In the genomic region with DNA sequence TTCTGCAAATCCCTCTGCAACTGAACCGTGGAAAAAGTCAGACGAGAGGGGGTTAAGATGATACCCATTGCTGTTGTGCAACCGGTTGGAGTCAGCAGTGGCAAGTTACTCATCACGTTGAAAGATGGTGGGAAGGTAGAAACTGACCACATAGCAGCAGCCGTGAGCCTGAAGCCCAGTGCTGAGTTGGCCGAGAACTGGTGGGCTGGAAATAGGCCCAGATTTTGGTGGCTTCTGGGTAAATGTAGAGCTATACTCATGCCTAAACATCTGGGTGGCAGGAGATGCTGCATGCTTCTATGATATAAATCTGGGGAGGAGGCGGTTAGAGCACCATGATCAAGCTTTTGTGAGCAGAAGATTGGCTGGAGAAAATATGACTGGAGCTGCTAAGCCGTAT, we compare ENCODE assay signal across 22 cellular contexts.
DNase-seq lines count a peak whose midpoint lies in the region; ATAC-seq and TF ChIP-seq lines count a peak whose summit lies in the region.
"Had no signal": no experiment of that assay in that cellular context is flagged by ENCODE, and none has a peak within 500 bp of the region (broad histone marks: within the 10 kb centered on the region; RNA-seq: fewer than 3 reads in every experiment).

No MANE protein-coding gene starts in this region.

- intact Hi-C loops in head of caudate nucleus (cut with DNase I) = no loop called here

- no peaks in the 10 kb centered on the region for H3K4me1 ChIP-seq in ACC112 (ENCODE audit: control insufficient read depth, insufficient read depth, low read length, unreplicated experiment)
- H3K4me1 ChIP-seq: breast epithelium, neural progenitor cell had no signal

- no peak overlapping the region for H2AFZ ChIP-seq in ACC112 (ENCODE audit: low read length, unreplicated experiment)
- H2AFZ ChIP-seq: neural progenitor cell had no signal

- peak; percentile 48 for DNase-seq in GOT3 (lab: John Stamatoyannopoulos, UW)
- DNase-seq in RPMI7951 (ENCODE audit: low read depth) = peak; percentile 93
- peak; percentile 17 for DNase-seq in fibroblast of villous mesenchyme (ENCODE audit: low read depth)
- DNase-seq in head of caudate nucleus = no peak
- DNase-seq in RWPE1 (ENCODE audit: low spot score) = no peak
- DNase-seq in medulla oblongata (ENCODE audit: extremely low spot score) = no peak
- DNase-seq: activated CD4-positive, alpha-beta T cell treated with anti-CD3 and anti-CD28 coated beads, Interleukin-2, amount 50 U/mL, for 4 hours; activated naive CD4-positive, alpha-beta T cell treated with anti-CD3 and anti-CD28 coated beads, Interleukin-2, amount 10 ng/mL, durations not matched to agents 7 days and 5 days; hypothalamus; Karpas-422; midbrain; NCI-H1417; NCI-H2171; NCI-H82; RPMI8226; stimulated activated naive CD8-positive, alpha-beta T cell treated with anti-CD3 and anti-CD28 coated beads, Interleukin-15, amount 100 ng/mL, for 72 hours had no signal

- H3K27ac ChIP-seq in ACC112 (ENCODE audit: low read depth, low read length) (peak overlapping the region; percentile 35; the same call in 1 of the 2 replicates), RWPE1 (no peak overlapping the region)
- H3K27ac ChIP-seq: breast epithelium, neural progenitor cell had no signal

- POLR2A ChIA-PET in RWPE1 (lab: Yijun Ruan, JAX; ENCODE audit: low non-redundant PET) = no interaction called here

- no peaks in the 10 kb centered on the region for H3K27me3 ChIP-seq in ACC112 (ENCODE audit: insufficient read depth, low read length)
- H3K27me3 ChIP-seq: breast epithelium, neural progenitor cell had no signal

- H3K4me3 ChIP-seq in ACC112 (ENCODE audit: low read depth, low read length) = no peak overlapping the region
- H3K4me3 ChIP-seq in fibroblast of villous mesenchyme (ENCODE audit: low read depth, low read length) = no peak overlapping the region
- H3K4me3 ChIP-seq: breast epithelium, GM12878, neural progenitor cell had no signal

- CTCF ChIA-PET in RWPE1 (lab: Yijun Ruan, JAX) = no interaction called here

- no peak for TF ChIP-seq POLR2A in GM18505 (IDR thresholded peaks at IDR 0.05; ENCODE audit: borderline replicate concordance, extremely low read depth, insufficient read depth, insufficient read length)

- no peaks in the 10 kb centered on the region for H3K36me3 ChIP-seq in ACC112 (ENCODE audit: insufficient read depth, low read length)
- H3K36me3 ChIP-seq: breast epithelium, neural progenitor cell had no signal

- TF ChIP-seq CTCF in fibroblast of villous mesenchyme (IDR thresholded peaks at IDR 0.05; ENCODE audit: insufficient read depth, low read depth, low read length) = no peak
- TF ChIP-seq CTCF in RWPE1 (conservative IDR thresholded peaks at IDR 0.05; ENCODE audit: low read depth) = no peak

- no peaks in the 10 kb centered on the region for H3K79me2 ChIP-seq in ACC112 (ENCODE audit: control insufficient read depth, insufficient read depth, low read length, unreplicated experiment)

- ATAC-seq in GM18505 (IDR thresholded peaks at IDR 0.05; ENCODE audit: unreplicated experiment) = no peak
- ATAC-seq: esophagus mucosa; GM12878; stimulated activated naive CD8-positive, alpha-beta T cell treated with anti-CD3 and anti-CD28 coated beads, Interleukin-15, amount 100 ng/mL, for 72 hours had no signal

Comparison
In these comparisons a context has a peak if more than half of its experiments do, and no peak if none do; other contexts are left out.
1. DNase-seq: peak in GOT3 (single experiment), RPMI7951 (single experiment) and fibroblast of villous mesenchyme (single experiment); none in head of caudate nucleus (0 of 42), RWPE1 (single experiment) and medulla oblongata (single experiment).